ENCODE assay signal across 15 cellular contexts in the genomic region with DNA sequence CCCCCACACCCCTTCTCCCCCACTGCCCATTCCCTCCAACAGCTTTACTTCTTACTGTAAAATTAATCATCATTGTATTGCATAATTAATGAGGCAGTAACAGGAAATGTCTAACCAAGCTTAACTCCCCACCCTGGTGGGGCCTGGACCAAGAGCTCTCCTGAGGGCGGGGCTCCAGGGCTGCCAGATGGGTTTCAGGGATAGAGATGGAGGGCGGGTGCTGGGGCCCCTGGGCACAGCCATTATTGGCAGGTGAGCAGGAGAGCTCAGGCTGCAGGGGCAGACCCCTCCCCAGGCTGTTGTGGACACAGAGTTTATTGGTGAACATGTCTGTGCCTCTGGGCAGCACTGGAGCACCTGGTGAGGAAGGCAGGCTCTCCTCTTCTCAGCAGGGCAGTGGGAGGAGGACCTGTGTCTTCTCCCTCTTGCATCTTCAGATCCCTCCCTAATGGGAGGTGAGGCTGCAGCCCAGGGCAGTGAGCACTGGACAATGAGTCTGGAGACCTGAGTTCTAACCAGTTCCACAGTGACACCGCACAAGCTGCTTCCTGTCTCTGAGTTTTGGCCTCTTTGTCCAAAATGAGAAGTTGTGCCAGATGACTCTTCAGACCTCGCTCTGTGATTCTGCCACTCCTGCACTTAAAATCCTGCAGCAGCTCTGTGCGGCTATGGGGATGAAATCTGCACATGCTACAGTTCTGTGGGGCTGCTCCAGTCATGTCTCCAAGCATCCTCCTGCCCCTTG.
DNase-seq lines count a peak whose midpoint lies in the region; ATAC-seq and TF ChIP-seq lines count a peak whose summit lies in the region.
"Had no signal": no experiment of that assay in that cellular context is flagged by ENCODE, and none has a peak within 500 bp of the region (broad histone marks: within the 10 kb centered on the region; RNA-seq: fewer than 3 reads in every experiment).

No MANE protein-coding gene starts in this region.

- no peaks in the 10 kb centered on the region for H3K9me3 ChIP-seq in spleen

- TF ChIP-seq CTCF in spleen (IDR thresholded peaks at IDR 0.05 in 8 of 11, conservative IDR thresholded peaks at IDR 0.05 in 3 of 11) = no peak

- intact Hi-C loops in spleen (cut with DNase I; ENCODE audit: low total_unique reads) = no loop called here

- TF ChIP-seq POLR2A in spleen (IDR thresholded peaks at IDR 0.05) = no peak

- ATAC-seq in GM19324 (IDR thresholded peaks at IDR 0.05; ENCODE audit: low FRiP score, unreplicated experiment) = no peak
- ATAC-seq: T-cell had no signal

- H3K36me3 ChIP-seq in spleen = no peaks in the 10 kb centered on the region

- no peak overlapping the region for H3K27ac ChIP-seq in spleen
- H3K27ac ChIP-seq: PC-9, SK-N-MC had no signal

- no peaks in the 10 kb centered on the region for H3K27me3 ChIP-seq in spleen (replicated peaks in 1 of 7)

- H3K4me3 ChIP-seq in spleen = no peak overlapping the region
- H3K4me3 ChIP-seq: PC-9, SK-N-MC had no signal

- peak; percentile 33 for DNase-seq in NCI-H748 (lab: John Stamatoyannopoulos, UW; ENCODE audit: unreplicated experiment)
- no peak for DNase-seq in NCI-H748 treated with DMSO at 0.1 percent for 48 hours (lab: John Stamatoyannopoulos, UW)
- DNase-seq in D341Med (ENCODE audit: low spot score) = peak; percentile 67
- peak; percentile 66 for DNase-seq in NCI-H82 (lab: John Stamatoyannopoulos, UW)
- peak; percentile 47 for DNase-seq in spleen
- DNase-seq in dermis blood vessel endothelial cell = no peak
- DNase-seq: CD8-positive, alpha-beta memory T cell; HCEC 1CT; NCI-H1436 treated with DMSO at 0.1 percent for 48 hours; NCI-H2107; NCI-H446 treated with DMSO at 0.1 percent for 48 hours; PC-9; T-cell had no signal

- H3K4me1 ChIP-seq in spleen = no peaks in the 10 kb centered on the region

- 49 to 86% (median 72%) methylated on average over 5 of the region's 5 CpGs for WGBS in spleen, 5 donors

Comparison
In these comparisons a context has a peak if more than half of its experiments do, and no peak if none do; other contexts are left out.
1. DNase-seq: peak in NCI-H748 (single experiment), D341Med (single experiment), NCI-H82 (single experiment) and spleen (single experiment); none in NCI-H748 treated with DMSO at 0.1 percent for 48 hours (single experiment) and dermis blood vessel endothelial cell (single experiment).